Comparison of ENCODE assay signal across 1 cellular context in genomic region chr15:40344631-40345120, GRCh38.
TF ChIP-seq lines count a peak whose summit lies in the region.

No MANE protein-coding gene starts in this region.

TF ChIP-seq in HCT116, 20 proteins besides CTCF, POLR2A, EP300 and RAD21:
- TF ChIP-seq ATF3 (IDR thresholded peaks at IDR 0.05) = no peak
- no peak for TF ChIP-seq EGR1 (IDR thresholded peaks at IDR 0.05; ENCODE audit: low read depth)
- no peak for TF ChIP-seq SIN3A (IDR thresholded peaks at IDR 0.05; ENCODE audit: low read depth)
- TF ChIP-seq FOSL1 (IDR thresholded peaks at IDR 0.05; ENCODE audit: low read depth) = no peak
- TF ChIP-seq ZBTB33 (IDR thresholded peaks at IDR 0.05; ENCODE audit: extremely low read depth, insufficient replicate concordance, low read length) = no peak
- no peak for TF ChIP-seq SP1 (IDR thresholded peaks at IDR 0.05; ENCODE audit: low read depth)
- TF ChIP-seq MAX (IDR thresholded peaks at IDR 0.05) = no peak
- no peak for TF ChIP-seq JUND (IDR thresholded peaks at IDR 0.05)
- no peak for TF ChIP-seq SRF (IDR thresholded peaks at IDR 0.05; ENCODE audit: low read depth)
